ENCODE assay signal across 12 cellular contexts in genomic region chr19:41530184-41530534, GRCh38. TPM values are rescaled to one million over a fixed set of nuclear protein-coding genes. Genes with fewer than 3 reads are reported as not detected.
DNase-seq lines count a peak whose midpoint lies in the region; ATAC-seq, FAIRE-seq and TF ChIP-seq lines count a peak whose summit lies in the region.
"Had no signal": no experiment of that assay in that cellular context is flagged by ENCODE, and none has a peak within 500 bp of the region (broad histone marks: within the 10 kb centered on the region; RNA-seq: fewer than 3 reads in every experiment).

No MANE protein-coding gene starts in this region.

- no peak for TF ChIP-seq RAD21 in GM12878 (IDR thresholded peaks at IDR 0.05; ENCODE audit: insufficient read depth, low read depth, low read length)

- no peak overlapping the region for H3K27ac ChIP-seq in CD4-positive, alpha-beta memory T cell (ENCODE audit: low read depth, low read length)
- H3K27ac ChIP-seq in GM12878 (ENCODE audit: control insufficient read depth, insufficient read depth) (no peak overlapping the region), osteoblast (ENCODE audit: low read depth, low read length) (no peak overlapping the region)

- H3K4me2 ChIP-seq in GM12878 (ENCODE audit: control insufficient read depth, insufficient read depth) (peak overlapping the region; percentile 97; the same call in 1 of the 2 replicates), osteoblast (ENCODE audit: insufficient read depth, low read length) (no peak overlapping the region)

- H4K20me1 ChIP-seq in GM12878 (ENCODE audit: control insufficient read depth, insufficient read depth) = no peaks in the 10 kb centered on the region
- no peaks in the 10 kb centered on the region for H4K20me1 ChIP-seq in osteoblast (ENCODE audit: insufficient read depth, low read length)

- 11% methylated on average over 4 of the region's 4 CpGs for WGBS in GM12878 (ENCODE audit: insufficient coverage, insufficient replicate concordance, low lambda C conversion rate, missing lambda C conversion rate)

- H3K27me3 ChIP-seq in CD4-positive, alpha-beta memory T cell (ENCODE audit: insufficient read depth, low read length) = no peaks in the 10 kb centered on the region
- H3K27me3 ChIP-seq in GM12878 (replicated peaks in 1 of 2; ENCODE audit: control insufficient read depth in 2 of 2, insufficient read depth in 2 of 2, low read length in 1 of 2) (no peaks in the 10 kb centered on the region), osteoblast (ENCODE audit: insufficient read depth, low read length) (peaks cover 8% of the 10 kb centered on the region)

- H3K9me3 Mint-ChIP-seq in CD4-positive, alpha-beta memory T cell = peaks cover 0 to 21% (median 5%) of the 10 kb centered on the region in 8 donors

- H3K27me3 Mint-ChIP-seq in CD4-positive, alpha-beta memory T cell = peaks cover 4 to 5% of the 10 kb centered on the region in 2 donors

- intact Hi-C loops in CD4-positive, alpha-beta memory T cell (cut with micrococcal nuclease) = loop anchor here (2.0 kb wide), 1 partner anchor 19 kb away; no protein-coding TSS in a partner anchor
- intact Hi-C loops in GM12878 (cut with micrococcal nuclease; ENCODE audit: unreplicated experiment) = no loop called here

- H2AFZ ChIP-seq in GM12878 (ENCODE audit: control insufficient read depth, low read depth, low read length) = no peak overlapping the region
- no peak overlapping the region for H2AFZ ChIP-seq in osteoblast (ENCODE audit: low read length)

- H3K4me3 ChIP-seq in CD4-positive, alpha-beta memory T cell (ENCODE audit: low read length in 2 of 2) = no peak overlapping the region
- H3K4me3 ChIP-seq in GM12878 (peak overlapping the region; percentile 65), osteoblast (ENCODE audit: insufficient read depth, low read length) (no peak overlapping the region)
- H3K4me3 ChIP-seq: right lobe of liver had no signal

- TF ChIP-seq CTCF in GM12878 (IDR thresholded peaks at IDR 0.05 in 2 of 3, conservative IDR thresholded peaks at IDR 0.05 in 1 of 3; ENCODE audit: control insufficient read depth in 2 of 3, extremely low read depth in 1 of 3, insufficient read depth in 1 of 3, low read depth in 3 of 3, low read length in 3 of 3) = no peak
- no peak for TF ChIP-seq CTCF in osteoblast (IDR thresholded peaks at IDR 0.05; ENCODE audit: extremely low read depth, low read depth, low read length)

- peaks cover 0 to 2% of the 10 kb centered on the region in 2 donors for H3K36me3 Mint-ChIP-seq in CD4-positive, alpha-beta memory T cell

- peak overlapping the region in 4 of 7 donors; percentile 54 to 94 (median 74) for H3K27ac Mint-ChIP-seq in CD4-positive, alpha-beta memory T cell

- in situ Hi-C loops in GM12878 (cut with MboI) = loop anchor here (10.0 kb wide), 1 partner anchor 85 kb away; the partner anchor contains the start of gene ERICH4

- no TSS peak for BruUV-seq in GM12878 (replicated peaks; lab: Mats Ljungman, UMichigan)

- no peak for DNase-seq in CD4-positive, alpha-beta memory T cell
- DNase-seq in GM12878 (ENCODE audit: low read depth, low spot score) (no peak), osteoblast (ENCODE audit: insufficient read length, low spot score, missing footprints) (peak; percentile 53), SHP77 (lab: John Stamatoyannopoulos, UW) (no peak), cerebellar cortex (ENCODE audit: low spot score) (no peak)
- DNase-seq: amniotic stem cell, right lobe of liver had no signal

- H3K9ac ChIP-seq in GM12878 (ENCODE audit: control insufficient read depth, insufficient read depth, low read length) = no peak overlapping the region

- POLR2A ChIA-PET in CD4-positive, alpha-beta memory T cell (lab: Charles Lee; ENCODE audit: partially characterized antibody) = interaction anchor here (0.9 to 5.6 kb wide), 11 partner anchors 8 to 267 kb away, joined by 3 to 78 read pairs (median 12); partner anchors contain the start of genes CEACAM21, DMAC2 and HNRNPUL1
- POLR2A ChIA-PET in GM12878 (lab: Charles Lee) = interaction anchor here (1.3 kb wide), 1 partner anchor 9 kb away, joined by 4 read pairs; no protein-coding TSS in a partner anchor

- RAD21 ChIA-PET in GM12878 (lab: Charles Lee; ENCODE audit: unreplicated experiment) = no interaction called here

- ATAC-seq in GM18505 (IDR thresholded peaks at IDR 0.05; ENCODE audit: unreplicated experiment) = no peak
- no peak for ATAC-seq in GM12878
- no peak for ATAC-seq in HG02642 (IDR thresholded peaks at IDR 0.05; ENCODE audit: poor library complexity, unreplicated experiment)

- H3K36me3 ChIP-seq in CD4-positive, alpha-beta memory T cell (ENCODE audit: insufficient read depth, low read length) = no peaks in the 10 kb centered on the region
- H3K36me3 ChIP-seq in GM12878 (ENCODE audit: control insufficient read depth in 2 of 2, insufficient read depth in 2 of 2, low read length in 1 of 2) (no peaks in the 10 kb centered on the region), osteoblast (ENCODE audit: insufficient read depth, low read length) (no peaks in the 10 kb centered on the region)
- H3K36me3 ChIP-seq: right lobe of liver had no signal

- SMC1A ChIA-PET in GM12878 (lab: Charles Lee; ENCODE audit: uncharacterized antibody, unreplicated experiment) = interaction anchor here (1.0 to 1.2 kb wide), 3 partner anchors 9 to 72 kb away, joined by 3 to 5 read pairs (median 4); no protein-coding TSS in a partner anchor

- H3K9me3 ChIP-seq in CD4-positive, alpha-beta memory T cell (ENCODE audit: control insufficient read depth in 1 of 2, low read length in 2 of 2) = no peaks in the 10 kb centered on the region
- peaks cover 25% of the 10 kb centered on the region for H3K9me3 ChIP-seq in GM12878 (replicated peaks; ENCODE audit: control insufficient read depth, insufficient read depth, low read length)
- H3K9me3 ChIP-seq in osteoblast (ENCODE audit: low read depth, low read length) = no peaks in the 10 kb centered on the region
- H3K9me3 ChIP-seq: right lobe of liver had no signal

- TF ChIP-seq EP300 in GM12878 (IDR thresholded peaks at IDR 0.05; ENCODE audit: borderline replicate concordance in 1 of 2, control insufficient read depth in 1 of 2, low read depth in 2 of 2, low read length in 2 of 2) = no peak

- peak overlapping the region in 7 of 8 donors; percentile 3 to 88 (median 60) for H3K4me3 Mint-ChIP-seq in CD4-positive, alpha-beta memory T cell

- CTCF ChIA-PET in CD4-positive, alpha-beta memory T cell (lab: Charles Lee; ENCODE audit: partially characterized antibody) = interaction anchor here (3.0 to 22.6 kb wide), 3 partner anchors 12 to 81 kb away, joined by 15 to 561 read pairs (median 18); no protein-coding TSS in a partner anchor
- CTCF ChIA-PET in GM12878 (lab: Yijun Ruan, JAX) = interaction anchor here (1.0 to 3.6 kb wide), 7 partner anchors 10 to 81 kb away, joined by 3 to 41 read pairs (median 4); no protein-coding TSS in a partner anchor

- H3K79me2 ChIP-seq in GM12878 (ENCODE audit: control insufficient read depth, insufficient read depth, low read length) (peaks cover 6% of the 10 kb centered on the region), osteoblast (ENCODE audit: insufficient read depth, low read length) (no peaks in the 10 kb centered on the region)

- peaks cover 49% of the 10 kb centered on the region for H3K4me1 ChIP-seq in CD4-positive, alpha-beta memory T cell (ENCODE audit: insufficient read depth, low read length)
- H3K4me1 ChIP-seq in GM12878 (ENCODE audit: control insufficient read depth, insufficient read depth, low read length) = peaks cover 46% of the 10 kb centered on the region
- H3K4me1 ChIP-seq in osteoblast (ENCODE audit: insufficient read depth, low read length) = peaks cover 4% of the 10 kb centered on the region
- H3K4me1 ChIP-seq: right lobe of liver had no signal

- H3K4me1 Mint-ChIP-seq in CD4-positive, alpha-beta memory T cell = peaks cover 31 to 55% (median 47%) of the 10 kb centered on the region in 4 donors

- peak; percentile 18 for TF ChIP-seq POLR2A in GM18505 (IDR thresholded peaks at IDR 0.05; ENCODE audit: borderline replicate concordance, extremely low read depth, insufficient read depth, insufficient read length)
- peak; percentile 55; the same call in 1 of the 2 replicates for TF ChIP-seq POLR2A in GM12878 (IDR thresholded peaks at IDR 0.05; ENCODE audit: low read depth, low read length)

- no peak for FAIRE-seq in GM12878 (lab: Jason Lieb, UNC)
- FAIRE-seq: HTR-8/SVneo, islet of Langerhans had no signal

TF ChIP-seq in GM12878, 131 proteins besides CTCF, POLR2A, EP300 and RAD21:
- TF ChIP-seq POLR2AphosphoS5 (IDR thresholded peaks at IDR 0.05; ENCODE audit: low read length) (0 out of 2 replicates have a peak, but pooled peaks have one; percentile 5), BACH1 (IDR thresholded peaks at IDR 0.05; ENCODE audit: borderline replicate concordance) (no peak), YY1 (IDR thresholded peaks at IDR 0.05; ENCODE audit: low read depth, low read length) (peak; percentile 44; the same call in 1 of the 2 replicates)
TF ChIP-seq in GM12878: peak in this region for 2.

RNA-seq across cellular contexts. Expression of gene CEACAM21, which starts 45.8 kb away (rescaled TPM):
- total RNA-seq in CD4-positive, alpha-beta memory T cell = 10 to 100 TPM; 42.8 to 48.7 TPM
- polyA plus RNA-seq in CD4-positive, alpha-beta memory T cell = 10 to 100 TPM; 60.4 to 61.2 TPM
- total RNA-seq in GM12878 (2013; cell fraction: nucleolus; rRNA removed) = 11.6 and 13.1 TPM in 2 replicates
- total RNA-seq in GM12878 (2014; rRNA removed) (4.6 and 7.0 TPM in 2 replicates), GM12878 (2014; rRNA removed; fragmentation: Illumina TruSeq; extraction: Trizol) (5.4 and 7.2 TPM in 2 replicates), GM12878 (2021) (13.5 and 13.6 TPM in 2 replicates), osteoblast (not detected in 2 replicates)
- 5.9 TPM for polyA plus RNA-seq in GM12878 (2011; ENCODE audit: low read depth)
- polyA plus RNA-seq in GM12878 (2011; rRNA removed) (1.4 and 2.7 TPM in 2 replicates), GM12878 (2014; fragmentation: Illumina TruSeq; extraction: Trizol) (5.0 and 9.0 TPM in 2 replicates), GM12878 (2014; fragmentation: Nextera tagmentation; extraction: Ambion mirVana) (1 to 10 TPM in 1 of 2 experiments, under 1 TPM in 1; 0.87 to 1.0 TPM), GM12878 (2014; rRNA removed) (10.0 and 12.4 TPM in 2 replicates), GM12878 (2016; fragmentation: Nextera tagmentation; extraction: Ambion mirVana) (10 to 100 TPM; 12.1 to 12.5 TPM)
- polyA plus RNA-seq in GM12878 (2011; cell fraction: cytosol; rRNA removed) = 5.0 and 5.7 TPM in 2 replicates
- 6.1 and 7.6 TPM in 2 replicates for polyA plus RNA-seq in GM12878 (2011; cell fraction: nucleus; rRNA removed)
- polyA plus RNA-seq in GM12878 (2012) = 21.6 and 37.4 TPM in 2 replicates
- polyA minus RNA-seq in GM12878 (2011; rRNA and poly(A)+ RNA removed) = 1.5 and 5.0 TPM in 2 replicates
- 3.2 TPM in 1 of 2 replicates, not detected in the other for polyA minus RNA-seq in GM12878 (2011; cell fraction: cytosol; rRNA and poly(A)+ RNA removed)
- polyA minus RNA-seq in GM12878 (2011; cell fraction: nucleus; rRNA and poly(A)+ RNA removed) = 1.7 and 2.0 TPM in 2 replicates
- total RNA-seq: fibroblast of villous mesenchyme had no signal
